ENCODE assay signal across 8 cellular contexts in genomic region chr17:40342575-40343058, GRCh38. TPM values are rescaled to one million over a fixed set of nuclear protein-coding genes. Genes with fewer than 3 reads are reported as not detected.
DNase-seq lines count a peak whose midpoint lies in the region; ATAC-seq, FAIRE-seq and TF ChIP-seq lines count a peak whose summit lies in the region.

No MANE protein-coding gene starts in this region.

- H3K9me1 ChIP-seq in endothelial cell of umbilical vein (replicated peaks; ENCODE audit: control insufficient read depth, extremely low read depth, insufficient read depth, low read length), result no peaks in the 10 kb centered on the region

- no peaks in the 10 kb centered on the region for H3K9me2 ChIP-seq in PC-3 (replicated peaks; ENCODE audit: low read length)

- H3K27me3 ChIP-seq in PC-3 (ENCODE audit: low read length) (no peaks in the 10 kb centered on the region), endothelial cell of umbilical vein (ENCODE audit: control insufficient read depth in 2 of 2, insufficient read depth in 2 of 2, low read length in 2 of 2) (no peaks in the 10 kb centered on the region)

- TF ChIP-seq POLR2A in endothelial cell of umbilical vein (IDR thresholded peaks at IDR 0.05; ENCODE audit: low read depth, low read length), result no peak

- POLR2A ChIA-PET in AG04449 (lab: Yijun Ruan, JAX), result no interaction called here
- POLR2A ChIA-PET in PC-3 (lab: Charles Lee; ENCODE audit: unreplicated experiment), result no interaction called here
- POLR2A ChIA-PET in endothelial cell of umbilical vein (lab: Charles Lee), result interaction anchor here (0.7 kb wide), 1 partner anchor 25 kb away, joined by 3 read pairs; no protein-coding TSS in a partner anchor
- POLR2A ChIA-PET in naive thymus-derived CD8-positive, alpha-beta T cell (lab: Charles Lee), result interaction anchor here (0.9 to 12.6 kb wide), 5 partner anchors 15 to 60 kb away, joined by 3 to 283 read pairs (median 6); partner anchors contain the start of gene RARA

- H2AFZ ChIP-seq in PC-3 (ENCODE audit: low read length) (no peak overlapping the region), endothelial cell of umbilical vein (ENCODE audit: low read depth, low read length) (no peak overlapping the region)

- no peak for TF ChIP-seq CTCF in AG04449 (IDR thresholded peaks at IDR 0.05; ENCODE audit: insufficient read depth, low read length, missing control alignments)
- TF ChIP-seq CTCF in PC-3 (conservative IDR thresholded peaks at IDR 0.05; ENCODE audit: low read depth, low read length), result no peak
- TF ChIP-seq CTCF in endothelial cell of umbilical vein (IDR thresholded peaks at IDR 0.05; ENCODE audit: extremely low read depth in 1 of 2, insufficient read depth in 1 of 2, low read depth in 1 of 2, low read length in 2 of 2), result no peak

- peaks cover 49 to 90% (median 83%) of the 10 kb centered on the region in 4 donors for H3K4me1 Mint-ChIP-seq in naive thymus-derived CD8-positive, alpha-beta T cell

- no peak for FAIRE-seq in endothelial cell of umbilical vein (lab: Jason Lieb, UNC)

- H3K4me3 ChIP-seq in AG04449 (ENCODE audit: low read depth, low read length), result peak overlapping the region; percentile 62
- H3K4me3 ChIP-seq in PC-3 (ENCODE audit: low read length), result peak overlapping the region; percentile 78
- peak overlapping the region; percentile 69 to 85 (median 76) for H3K4me3 ChIP-seq in endothelial cell of umbilical vein (replicated peaks in 1 of 3; ENCODE audit: insufficient read depth in 1 of 3, low read depth in 1 of 3, low read length in 3 of 3)

- H3K36me3 ChIP-seq in PC-3 (ENCODE audit: low read depth, low read length), result no peaks in the 10 kb centered on the region
- peaks cover 0 to 1% of the 10 kb centered on the region in 2 experiments for H3K36me3 ChIP-seq in endothelial cell of umbilical vein (ENCODE audit: control insufficient read depth in 2 of 2, extremely low read depth in 1 of 2, insufficient read depth in 2 of 2, low read length in 2 of 2)

- no peaks in the 10 kb centered on the region for H3K9me3 Mint-ChIP-seq in naive thymus-derived CD8-positive, alpha-beta T cell

- H3K36me3 Mint-ChIP-seq in naive thymus-derived CD8-positive, alpha-beta T cell, result peaks cover 0 to 6% (median 0%) of the 10 kb centered on the region in 3 donors

- peak overlapping the region; percentile 72 to 96 (median 88) for H3K27ac Mint-ChIP-seq in naive thymus-derived CD8-positive, alpha-beta T cell

- BruUV-seq in PC-3 (replicated peaks; lab: Mats Ljungman, UMichigan) (no TSS peak), endothelial cell of umbilical vein (replicated peaks; lab: Mats Ljungman, UMichigan) (no TSS peak)

- DNase-seq in AG04449 (ENCODE audit: low read depth, low spot score) (no peak), PC-3 (no peak), endothelial cell of umbilical vein (ENCODE audit: low read depth, low spot score) (no peak), pons (ENCODE audit: low spot score) (no peak), head of caudate nucleus (no peak), sciatic nerve (ENCODE audit: low spot score) (no peak)
- DNase-seq in naive thymus-derived CD8-positive, alpha-beta T cell, result no peak

- H3K9ac ChIP-seq in PC-3 (ENCODE audit: low read length) (no peak overlapping the region), endothelial cell of umbilical vein (replicated peaks; ENCODE audit: extremely low read depth, insufficient read depth, low read length) (peak overlapping the region; percentile 89)

- H3K4me3 Mint-ChIP-seq in naive thymus-derived CD8-positive, alpha-beta T cell, result peak overlapping the region; percentile 64 to 88 (median 83)

- H3K27ac ChIP-seq in PC-3 (ENCODE audit: low read length) (no peak overlapping the region), endothelial cell of umbilical vein (ENCODE audit: insufficient read depth, low read depth, low read length) (peak overlapping the region; percentile 77)

- dilution Hi-C loops in endothelial cell of umbilical vein (cut with MboI; ENCODE audit: extremely low pct_ligation_motif_present, low sequenced_read_pairs), result no loop called here

- CTCF ChIA-PET in AG04449 (lab: Yijun Ruan, JAX), result interaction anchor here (1.0 to 23.6 kb wide), 4 partner anchors 12 to 140 kb away, joined by 3 to 649 read pairs (median 44); partner anchors contain the start of gene RARA
- CTCF ChIA-PET in PC-3 (lab: Charles Lee), result no interaction called here
- CTCF ChIA-PET in endothelial cell of umbilical vein (lab: Charles Lee), result interaction anchor here (0.9 to 10.6 kb wide), 5 partner anchors 12 to 40 kb away, joined by 3 to 109 read pairs (median 5); no protein-coding TSS in a partner anchor

- no peaks in the 10 kb centered on the region for H4K20me1 ChIP-seq in PC-3 (ENCODE audit: low read length)
- H4K20me1 ChIP-seq in endothelial cell of umbilical vein (replicated peaks; ENCODE audit: control insufficient read depth, extremely low read depth, insufficient read depth, low read length), result no peaks in the 10 kb centered on the region

- no peaks in the 10 kb centered on the region for H3K27me3 Mint-ChIP-seq in naive thymus-derived CD8-positive, alpha-beta T cell

- H3F3A ChIP-seq in PC-3 (ENCODE audit: low read length, unreplicated experiment), result no peaks in the 10 kb centered on the region

- peak overlapping the region; percentile 90 for H3K4me2 ChIP-seq in PC-3 (ENCODE audit: low read length)
- peak overlapping the region; percentile 62 for H3K4me2 ChIP-seq in endothelial cell of umbilical vein (ENCODE audit: insufficient read depth, low read length)

- H3K4me1 ChIP-seq in PC-3 (ENCODE audit: insufficient read depth, low read length) (peaks cover 7% of the 10 kb centered on the region), endothelial cell of umbilical vein (ENCODE audit: control insufficient read depth, extremely low read depth, insufficient read depth, low read length) (peaks cover 48% of the 10 kb centered on the region)

- H3K79me2 ChIP-seq in PC-3 (ENCODE audit: low read length), result peaks cover 8% of the 10 kb centered on the region; the same call in 1 of the 2 replicates
- peaks cover 61% of the 10 kb centered on the region for H3K79me2 ChIP-seq in endothelial cell of umbilical vein (ENCODE audit: control insufficient read depth, insufficient read depth, low read length)

- H3K9me3 ChIP-seq in PC-3 (ENCODE audit: low read length), result no peaks in the 10 kb centered on the region
- H3K9me3 ChIP-seq in endothelial cell of umbilical vein (replicated peaks; ENCODE audit: control insufficient read depth, insufficient read depth, low read length), result no peaks in the 10 kb centered on the region

- intact Hi-C loops in PC-3 (cut with micrococcal nuclease), result loop anchor here (5.0 kb wide), 1 partner anchor 40 kb away; no protein-coding TSS in a partner anchor
- intact Hi-C loops in endothelial cell of umbilical vein (cut with micrococcal nuclease), result loop anchor here (1.0 kb wide), 2 partner anchors 24 to 39 kb away; no protein-coding TSS in a partner anchor
- intact Hi-C loops in head of caudate nucleus (cut with DNase I), result no loop called here
- intact Hi-C loops in sciatic nerve (cut with DNase I), result no loop called here

- no peak for ATAC-seq in PC-3
- ATAC-seq in naive thymus-derived CD8-positive, alpha-beta T cell, result no peak
- ATAC-seq in HG02571 (IDR thresholded peaks at IDR 0.05; ENCODE audit: unreplicated experiment), result no peak
- ATAC-seq in sciatic nerve, result no peak

TF ChIP-seq in endothelial cell of umbilical vein, 7 proteins besides CTCF, POLR2A, EP300 and RAD21 (continues in another document):
- no peak for TF ChIP-seq MYC (IDR thresholded peaks at IDR 0.05; ENCODE audit: low read depth, low read length)
- TF ChIP-seq GATA2 (IDR thresholded peaks at IDR 0.05; ENCODE audit: insufficient read depth, insufficient read length, low read depth, low read length), result no peak
- TF ChIP-seq JUN (IDR thresholded peaks at IDR 0.05; ENCODE audit: borderline replicate concordance, insufficient read depth, insufficient read length, low read depth), result no peak

RNA-seq across cellular contexts. Expression of gene GJD3, which starts 21.9 kb away (rescaled TPM):
- total RNA-seq in PC-3 (2014; rRNA removed) (not detected in 2 replicates), endothelial cell of umbilical vein (0.39 and 0.40 TPM in 2 replicates), sciatic nerve (not detected)
- polyA plus RNA-seq in endothelial cell of umbilical vein, result 0.10 TPM in 1 of 2 replicates, not detected in the other
- not detected in 2 replicates for polyA plus RNA-seq in endothelial cell of umbilical vein (2011; cell fraction: cytosol; rRNA removed)
- not detected in 2 replicates for polyA plus RNA-seq in endothelial cell of umbilical vein (2011; cell fraction: nucleus; rRNA removed)
- polyA plus RNA-seq in endothelial cell of umbilical vein (2012), result not detected in 2 replicates
- not detected in 2 replicates for polyA minus RNA-seq in endothelial cell of umbilical vein
- not detected for polyA minus RNA-seq in endothelial cell of umbilical vein (2011; cell fraction: cytosol; rRNA and poly(A)+ RNA removed)
- not detected in 2 replicates for polyA minus RNA-seq in endothelial cell of umbilical vein (2011; cell fraction: nucleus; rRNA and poly(A)+ RNA removed)
- total RNA-seq in naive thymus-derived CD8-positive, alpha-beta T cell, result not detected
- not detected for polyA plus RNA-seq in naive thymus-derived CD8-positive, alpha-beta T cell

RNA-seq across cellular contexts. Expression of gene RARA, which starts 33.6 kb away (rescaled TPM):
- 19.6 and 23.8 TPM in 2 replicates for total RNA-seq in PC-3 (2014; rRNA removed)
- 37.8 and 43.4 TPM in 2 replicates for total RNA-seq in endothelial cell of umbilical vein
- 11.2 and 11.9 TPM in 2 replicates for polyA plus RNA-seq in endothelial cell of umbilical vein
- polyA plus RNA-seq in endothelial cell of umbilical vein (2011; cell fraction: cytosol; rRNA removed), result 11.3 and 13.6 TPM in 2 replicates
- 9.9 and 12.3 TPM in 2 replicates for polyA plus RNA-seq in endothelial cell of umbilical vein (2011; cell fraction: nucleus; rRNA removed)
- 27.6 and 34.9 TPM in 2 replicates for polyA plus RNA-seq in endothelial cell of umbilical vein (2012)
- polyA minus RNA-seq in endothelial cell of umbilical vein, result 11.6 and 20.5 TPM in 2 replicates
- 6.7 TPM for polyA minus RNA-seq in endothelial cell of umbilical vein (2011; cell fraction: cytosol; rRNA and poly(A)+ RNA removed)
- 8.0 and 10.0 TPM in 2 replicates for polyA minus RNA-seq in endothelial cell of umbilical vein (2011; cell fraction: nucleus; rRNA and poly(A)+ RNA removed)
- total RNA-seq in naive thymus-derived CD8-positive, alpha-beta T cell, result 10 to 100 TPM; 39.2 to 39.9 TPM
- polyA plus RNA-seq in naive thymus-derived CD8-positive, alpha-beta T cell, result 10 to 100 TPM in 1 of 3 donors, 1 to 10 TPM in 2; 7.2 to 12.4 (median 9.0) TPM
- total RNA-seq in sciatic nerve, result 74.4 TPM

RNA-seq across cellular contexts. Expression of gene CDC6, which starts 54.9 kb away (rescaled TPM):
- 48.9 and 58.3 TPM in 2 replicates for total RNA-seq in PC-3 (2014; rRNA removed)
- total RNA-seq in endothelial cell of umbilical vein, result 49.9 and 55.2 TPM in 2 replicates
- polyA plus RNA-seq in endothelial cell of umbilical vein, result 13.4 and 15.5 TPM in 2 replicates
- 25.1 and 29.1 TPM in 2 replicates for polyA plus RNA-seq in endothelial cell of umbilical vein (2011; cell fraction: cytosol; rRNA removed)
- polyA plus RNA-seq in endothelial cell of umbilical vein (2011; cell fraction: nucleus; rRNA removed), result 31.9 and 52.5 TPM in 2 replicates
- polyA plus RNA-seq in endothelial cell of umbilical vein (2012), result 18.0 and 33.6 TPM in 2 replicates
- polyA minus RNA-seq in endothelial cell of umbilical vein, result 17.1 and 22.1 TPM in 2 replicates
- 40.0 TPM for polyA minus RNA-seq in endothelial cell of umbilical vein (2011; cell fraction: cytosol; rRNA and poly(A)+ RNA removed)
- polyA minus RNA-seq in endothelial cell of umbilical vein (2011; cell fraction: nucleus; rRNA and poly(A)+ RNA removed), result 31.5 and 42.2 TPM in 2 replicates
- total RNA-seq in naive thymus-derived CD8-positive, alpha-beta T cell, result 1 to 10 TPM; 1.5 to 1.6 TPM
- polyA plus RNA-seq in naive thymus-derived CD8-positive, alpha-beta T cell, result under 1 TPM in 1 of 3 donors, not detected in 2; 0.08 TPM
- total RNA-seq in sciatic nerve, result 1.0 TPM

Comparison
In these comparisons a context has a peak if more than half of its experiments do, and no peak if none do; other contexts are left out.
1. RNA of gene CDC6, which starts 54.9 kb away (total RNA-seq): 49.9 to 55.2 TPM in endothelial cell of umbilical vein and 48.9 to 58.3 TPM in PC-3; 1.5 to 1.6 TPM in naive thymus-derived CD8-positive, alpha-beta T cell and 1.0 TPM in sciatic nerve (single experiment); every median in the first group is over 10 times any median in the second.
2. POLR2A ChIA-PET loops: an anchor here in endothelial cell of umbilical vein (0.7 kb wide) and naive thymus-derived CD8-positive, alpha-beta T cell (0.9 to 12.6 kb wide); none called in AG04449 and PC-3.
3. intact Hi-C loops: an anchor here in PC-3 (5.0 kb wide) and endothelial cell of umbilical vein (1.0 kb wide); none called in head of caudate nucleus and sciatic nerve.
4. Peak in every context shown above with its lines, with median percentiles within 50 percentile points of each other: H3K4me3 ChIP-seq.